Comparison of ENCODE assay signal across 30 cellular contexts in genomic region chr6:168056892-168057527, GRCh38. TPM values are rescaled to one million over a fixed set of nuclear protein-coding genes. Genes with fewer than 3 reads are reported as not detected.
"Had no signal": no experiment of that assay in that cellular context is flagged by ENCODE, and none has a peak within 500 bp of the region (broad histone marks: within the 10 kb centered on the region; RNA-seq: fewer than 3 reads in every experiment).

No MANE protein-coding gene starts in this region.

- H3K27ac ChIP-seq: neural progenitor cell, prostate gland, right atrium auricular region, sigmoid colon, testis, tibial nerve, upper lobe of right lung, uterus had no signal

- H2AFZ ChIP-seq: neural progenitor cell had no signal

- H3K27me3 ChIP-seq: esophagus squamous epithelium, neural progenitor cell, right atrium auricular region, sigmoid colon, testis, tibial nerve, upper lobe of right lung, uterus had no signal

- ATAC-seq: effector memory CD8-positive, alpha-beta T cell; mucosa of descending colon; natural killer cell treated with Interleukin-12 subunit alpha and Interleukin-12 subunit beta and Interleukin-15 and Interleukin-18, amount 100 ng/mL, for 72 hours; upper lobe of right lung had no signal

- H3K4me1 Mint-ChIP-seq: memory B cell had no signal

- DNase-seq: cerebellar nuclear complex; cortex of kidney; effector memory CD8-positive, alpha-beta T cell; erythroblast; esophagus squamous epithelium; foreskin melanocyte; mucosa of descending colon; naive B cell; nucleus accumbens; sigmoid colon; stimulated activated CD4-positive, alpha-beta T cell treated with anti-CD3 and anti-CD28 coated beads, Interleukin-2, amount 100 ng/mL, for 24 hours; stimulated activated CD4-positive, alpha-beta T cell treated with anti-CD3 and anti-CD28 coated beads, Interleukin-4, amount 100 ng/mL, for 24 hours; stimulated activated naive CD4-positive, alpha-beta T cell; substantia nigra; testis; upper lobe of right lung; uterus had no signal

- H3K9me3 ChIP-seq: esophagus squamous epithelium, mucosa of descending colon, prostate gland, right atrium auricular region, sigmoid colon, testis, tibial nerve, upper lobe of right lung, uterus had no signal

- H3K36me3 Mint-ChIP-seq: memory B cell; mesothelial cell of epicardium; naive B cell; natural killer cell treated with Interleukin-12 subunit alpha and Interleukin-12 subunit beta and Interleukin-15 and Interleukin-18, amount 100 ng/mL, for 72 hours; neural progenitor cell had no signal

- H3K4me3 ChIP-seq: esophagus squamous epithelium, lung, mucosa of descending colon, neural progenitor cell, prostate gland, right atrium auricular region, sigmoid colon, testis, tibial nerve, upper lobe of right lung, uterus had no signal

- H3K27ac Mint-ChIP-seq: effector memory CD8-positive, alpha-beta T cell; memory B cell; mesothelial cell of epicardium; naive B cell; natural killer cell treated with Interleukin-12 subunit alpha and Interleukin-12 subunit beta and Interleukin-15 and Interleukin-18, amount 100 ng/mL, for 72 hours; neural progenitor cell had no signal

- H3K36me3 ChIP-seq: esophagus squamous epithelium, neural progenitor cell, prostate gland, right atrium auricular region, sigmoid colon, tibial nerve, upper lobe of right lung, uterus had no signal

- H3K4me1 ChIP-seq: neural progenitor cell, prostate gland, uterus had no signal

- H3K9ac ChIP-seq: neural progenitor cell had no signal

- H3K4me2 ChIP-seq: neural progenitor cell had no signal

- H3K4me3 Mint-ChIP-seq: effector memory CD8-positive, alpha-beta T cell; memory B cell; mesothelial cell of epicardium; naive B cell; natural killer cell treated with Interleukin-12 subunit alpha and Interleukin-12 subunit beta and Interleukin-15 and Interleukin-18, amount 100 ng/mL, for 72 hours; neural progenitor cell had no signal

- H3K9me3 Mint-ChIP-seq: effector memory CD8-positive, alpha-beta T cell; memory B cell; mesothelial cell of epicardium; naive B cell; natural killer cell treated with Interleukin-12 subunit alpha and Interleukin-12 subunit beta and Interleukin-15 and Interleukin-18, amount 100 ng/mL, for 72 hours; neural progenitor cell had no signal

RNA-seq across cellular contexts. Expression of gene FRMD1, which starts 22.0 kb away (rescaled TPM):
- total RNA-seq: dermis microvascular lymphatic vessel endothelial cell; mesothelial cell of epicardium; natural killer cell treated with Interleukin-12 subunit alpha and Interleukin-12 subunit beta and Interleukin-15 and Interleukin-18, amount 100 ng/mL, for 72 hours; skeletal muscle tissue had no signal
- polyA plus RNA-seq: keratinocyte had no signal

RNA-seq across cellular contexts. Expression of gene KIF25, which starts 59.5 kb away (rescaled TPM):
- total RNA-seq: liver; natural killer cell treated with Interleukin-12 subunit alpha and Interleukin-12 subunit beta and Interleukin-15 and Interleukin-18, amount 100 ng/mL, for 72 hours; osteocyte; right atrium auricular region; skeletal muscle tissue; tibial nerve had no signal
- polyA plus RNA-seq: keratinocyte had no signal
